ENCODE assay signal across 8 cellular contexts in the genomic region with DNA sequence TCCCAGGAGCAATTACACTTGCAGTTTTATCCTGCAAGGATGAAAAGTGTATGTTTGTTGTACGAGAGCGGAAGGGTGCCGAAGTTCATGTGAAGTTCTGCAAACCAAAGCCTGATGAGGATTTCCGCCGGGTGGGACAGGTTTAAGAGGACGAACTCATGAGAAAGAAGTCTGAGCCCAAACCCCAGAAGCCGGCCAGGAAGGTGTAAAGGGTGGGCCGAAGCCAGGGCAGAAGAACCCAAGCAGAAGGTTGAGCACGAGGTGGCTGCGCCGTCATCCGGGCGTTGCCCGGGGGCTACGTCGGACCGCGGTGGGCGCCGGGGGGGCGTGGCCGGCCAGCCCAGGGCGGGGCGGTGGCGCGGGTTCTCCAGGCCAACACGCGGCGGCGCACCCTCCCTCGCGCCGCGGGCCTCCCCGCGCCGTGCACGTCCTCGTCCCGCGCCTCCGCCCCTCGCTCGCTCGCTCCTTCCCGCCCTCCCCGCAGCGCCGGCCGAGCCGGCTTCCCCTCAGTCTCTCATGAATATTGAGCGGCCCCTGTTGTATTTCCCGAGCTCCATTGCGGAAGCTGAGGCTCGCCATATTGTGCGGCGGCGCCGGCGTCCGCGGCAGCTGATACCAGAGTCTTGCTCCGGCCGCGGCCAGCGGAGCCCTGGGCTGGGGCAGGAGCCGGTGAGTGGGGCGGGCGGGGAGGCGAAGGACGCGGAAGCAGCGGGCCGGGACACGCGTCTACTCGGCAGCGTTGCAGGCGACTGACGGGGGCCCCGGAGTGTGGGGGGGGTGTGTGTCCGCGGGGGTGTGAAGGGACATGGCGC. TPM values are rescaled to one million over a fixed set of nuclear protein-coding genes. Genes with fewer than 3 reads are reported as not detected.
DNase-seq lines count a peak whose midpoint lies in the region; ATAC-seq and TF ChIP-seq lines count a peak whose summit lies in the region.

RNF2 (plus strand) TSS at position 578 of the 812 bp plus-strand sequence. CDS start 41,996 bp downstream, outside the sequence.

- ATAC-seq in GM18870 (IDR thresholded peaks at IDR 0.05; ENCODE audit: unreplicated experiment) (peak; percentile 51), HG03135 (IDR thresholded peaks at IDR 0.05; ENCODE audit: unreplicated experiment) (peak; percentile 85)

- peak within 1 kb of the TSS; percentile 82 for H3K4me3 ChIP-seq in AG04450 (ENCODE audit: low read depth, low read length)

- H3K27me3 ChIP-seq in AG04450 (ENCODE audit: control insufficient read depth, insufficient read depth, low read length), result no peaks in the 10 kb centered on the region
- no peaks in the 10 kb centered on the region for H3K27me3 ChIP-seq in layer of hippocampus (ENCODE audit: control insufficient read depth, insufficient read depth, low read length)

- peak; percentile 36 for DNase-seq in AG04450 (ENCODE audit: low read depth, low spot score)
- peak; percentile 65 for DNase-seq in NCI-H226
- peak; percentile 67 to 73 for DNase-seq in activated CD4-positive, alpha-beta T cell treated with anti-CD3 and anti-CD28 coated beads for 4 hours
- DNase-seq in stimulated activated CD4-positive, alpha-beta T cell treated with anti-CD3 and anti-CD28 coated beads, Interleukin-1b, Interleukin-23, amount 100 ng/mL, for 4 hours (ENCODE audit: low read depth in 2 of 2), result peak; percentile 58 to 73

- TF ChIP-seq CTCF in AG04450 (IDR thresholded peaks at IDR 0.05; ENCODE audit: low read depth, low read length), result no peak

- CTCF ChIA-PET in AG04450 (lab: Charles Lee), result interaction anchor here (0.6 to 1.0 kb wide), 10 partner anchors 9 to 999 kb away, joined by 3 to 7 read pairs (median 4); partner anchors contain the start of gene IVNS1ABP

- POLR2A ChIA-PET in AG04450 (lab: Yijun Ruan, JAX), result interaction anchor here (0.7 kb wide), 1 partner anchor 65 kb away, joined by 8 read pairs; no protein-coding TSS in a partner anchor

- no peaks in the 10 kb centered on the region; the same call in 1 of the 2 replicates for H3K9me3 ChIP-seq in AG04450 (ENCODE audit: control insufficient read depth, insufficient read depth, low read length)

- peak within 1 kb of the TSS; percentile 25 for H3K27ac ChIP-seq in AG04450 (ENCODE audit: low read depth, low read length)
- H3K27ac ChIP-seq in cingulate gyrus (ENCODE audit: low read depth, low read length), result peak within 1 kb of the TSS; percentile 24
- peak within 1 kb of the TSS; percentile 68 for H3K27ac ChIP-seq in layer of hippocampus (ENCODE audit: low read depth, low read length)

RNA-seq across cellular contexts. Expression of gene RNF2, which starts in this region (rescaled TPM):
- 38.4 and 49.4 TPM in 2 replicates for polyA plus RNA-seq in AG04450 (2011; rRNA removed)
- polyA minus RNA-seq in AG04450 (2011; rRNA and poly(A)+ RNA removed), result 37.9 and 60.2 TPM in 2 replicates

Comparison
In these comparisons a context has a peak if more than half of its experiments do, and no peak if none do; other contexts are left out.
1. Peak in every context shown above with its lines: DNase-seq, ATAC-seq, H3K4me3 ChIP-seq and H3K27ac ChIP-seq.